Comparison of ENCODE assay signal across 4 cellular contexts in the genomic region with DNA sequence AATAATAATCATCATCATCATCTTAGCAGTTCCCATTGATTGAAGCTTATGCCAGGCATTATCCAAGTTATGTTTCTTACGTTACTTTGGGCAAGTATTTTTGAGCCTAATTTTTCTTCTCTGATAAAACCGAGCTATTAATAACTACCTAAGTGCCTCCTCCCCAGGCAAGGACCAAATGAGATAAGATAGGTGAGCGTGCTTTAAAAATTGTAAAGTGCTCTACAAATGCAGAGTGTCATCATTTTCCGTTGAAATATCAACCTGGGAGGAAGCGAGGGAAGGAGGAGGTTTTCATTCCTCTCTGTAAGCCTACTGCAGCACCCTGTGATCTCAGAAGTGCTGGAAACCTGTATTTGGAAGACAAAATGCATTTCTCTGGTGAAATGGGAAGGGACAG.
"Had no signal": no experiment of that assay in that cellular context is flagged by ENCODE, and none has a peak within 500 bp of the region (broad histone marks: within the 10 kb centered on the region; RNA-seq: fewer than 3 reads in every experiment).

No MANE protein-coding gene starts in this region.

- H3K4me3 ChIP-seq: GM23338 had no signal

- ATAC-seq: GM23338 had no signal

- DNase-seq: H9, HCEC 1CT, IMR-90 had no signal
